Comparison of ENCODE assay signal across 20 cellular contexts in the genomic region with DNA sequence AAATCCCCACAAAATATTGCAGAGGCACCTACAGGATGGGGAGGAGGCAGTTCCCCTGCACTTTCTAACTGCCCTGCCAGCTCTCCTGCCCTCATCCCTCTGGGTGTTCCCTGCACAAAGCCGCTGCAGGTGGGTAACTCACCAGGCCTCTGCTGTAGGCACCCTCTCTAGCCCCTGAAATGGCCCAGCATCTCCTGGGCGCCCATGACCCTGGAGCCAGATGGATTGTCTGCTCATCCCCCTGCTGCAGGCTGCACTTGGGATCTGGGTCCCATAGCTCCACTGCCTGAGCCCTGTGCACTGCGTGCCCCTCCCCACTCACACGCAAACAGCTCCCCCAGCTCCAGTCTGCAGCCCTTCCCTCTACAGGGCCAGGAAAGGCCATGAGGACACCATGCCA.
DNase-seq lines count a peak whose midpoint lies in the region; ATAC-seq, FAIRE-seq and TF ChIP-seq lines count a peak whose summit lies in the region.
"Had no signal": no experiment of that assay in that cellular context is flagged by ENCODE, and none has a peak within 500 bp of the region (broad histone marks: within the 10 kb centered on the region; RNA-seq: fewer than 3 reads in every experiment).

No MANE protein-coding gene starts in this region.

- H3K18ac ChIP-seq in neuronal stem cell (ENCODE audit: low read length) = peak overlapping the region; percentile 36

- H4K8ac ChIP-seq in neuronal stem cell (ENCODE audit: low read depth, low read length) = no peak overlapping the region

- H3K9ac ChIP-seq in astrocyte (ENCODE audit: low read length) (peak overlapping the region; percentile 52), neuronal stem cell (ENCODE audit: low read depth, low read length, poor library complexity) (no peak overlapping the region)

- H3K9me3 ChIP-seq in astrocyte (ENCODE audit: insufficient read depth, low read depth, low read length) (no peaks in the 10 kb centered on the region), neuronal stem cell (replicated peaks in 1 of 2; ENCODE audit: control insufficient read depth in 2 of 2, insufficient read depth in 1 of 2, low read depth in 1 of 2, low read length in 2 of 2) (no peaks in the 10 kb centered on the region), left lung (no peaks in the 10 kb centered on the region)
- H3K9me3 ChIP-seq: Caco-2, HAP-1 had no signal

- no peak overlapping the region for H2BK12ac ChIP-seq in neuronal stem cell (ENCODE audit: low read length)

- intact Hi-C loops in left lung (cut with DNase I) = no loop called here

- no peak overlapping the region for H3K4ac ChIP-seq in neuronal stem cell (ENCODE audit: low read length)

- H3K27ac Mint-ChIP-seq in astrocyte (ENCODE audit: unreplicated experiment) = no peak overlapping the region
- H3K27ac Mint-ChIP-seq: B cell; CD4-positive, CD25-positive, alpha-beta regulatory T cell; CD8-positive, alpha-beta T cell; GM23338; HFFc6 had no signal

- no peak for ATAC-seq in left lung
- ATAC-seq: CD8-positive, alpha-beta T cell; GM23338 had no signal

- H2BK15ac ChIP-seq in neuronal stem cell (ENCODE audit: low read length) = no peak overlapping the region

- H3K36me3 Mint-ChIP-seq in astrocyte (ENCODE audit: low read depth, unreplicated experiment) = no peaks in the 10 kb centered on the region
- H3K36me3 Mint-ChIP-seq: CD4-positive, CD25-positive, alpha-beta regulatory T cell; CD8-positive, alpha-beta T cell had no signal

- TF ChIP-seq CTCF in C4-2B (conservative IDR thresholded peaks at IDR 0.05) = no peak
- TF ChIP-seq CTCF in astrocyte (IDR thresholded peaks at IDR 0.05; ENCODE audit: insufficient read depth, low read depth, low read length) = no peak
- no peak for TF ChIP-seq CTCF in left lung (IDR thresholded peaks at IDR 0.05)

- H2BK5ac ChIP-seq in neuronal stem cell (ENCODE audit: low read length) = no peak overlapping the region

- no CpG with 5 or more reads among the region's 4 CpGs for WGBS in neuronal stem cell (ENCODE audit: extremely low coverage in 2 of 2, insufficient read length in 2 of 2, insufficient replicate concordance in 1 of 2), 2 donors

- H3K27me3 ChIP-seq in astrocyte (ENCODE audit: insufficient read depth, low read length) (peaks cover 3% of the 10 kb centered on the region), neuronal stem cell (ENCODE audit: control insufficient read depth in 3 of 3, insufficient read depth in 3 of 3, low read depth in 1 of 3, low read length in 3 of 3) (peaks cover 0 to 4% (median 0%) of the 10 kb centered on the region in 3 experiments), left lung (peaks cover 0 to 7% of the 10 kb centered on the region in 2 donors)

- H3K4me1 Mint-ChIP-seq in astrocyte (ENCODE audit: low read depth, unreplicated experiment) = peaks cover 2% of the 10 kb centered on the region
- H3K4me1 Mint-ChIP-seq: B cell; CD4-positive, CD25-positive, alpha-beta regulatory T cell had no signal

- H2BK120ac ChIP-seq in neuronal stem cell (ENCODE audit: low read depth, low read length) = no peak overlapping the region

- H2AK5ac ChIP-seq in neuronal stem cell (ENCODE audit: low read depth, low read length) = peak overlapping the region; percentile 17

- no peak overlapping the region for H4K91ac ChIP-seq in neuronal stem cell (ENCODE audit: low read depth, low read length, poor library complexity)

- no peak overlapping the region for H3K4me3 Mint-ChIP-seq in astrocyte (ENCODE audit: unreplicated experiment)
- H3K4me3 Mint-ChIP-seq: B cell; CD4-positive, CD25-positive, alpha-beta regulatory T cell; CD8-positive, alpha-beta T cell; GM23338; HFFc6 had no signal

- no peaks in the 10 kb centered on the region for H4K20me1 ChIP-seq in astrocyte (ENCODE audit: insufficient read depth, low read length)

- no peaks in the 10 kb centered on the region for H3K79me1 ChIP-seq in neuronal stem cell (ENCODE audit: low read depth, low read length)

- peaks cover 42% of the 10 kb centered on the region for H3K27me3 Mint-ChIP-seq in astrocyte (ENCODE audit: low read depth, unreplicated experiment)

- no peak overlapping the region for H3K4me3 ChIP-seq in astrocyte (ENCODE audit: insufficient read depth, low read depth, low read length)
- H3K4me3 ChIP-seq in neuronal stem cell (ENCODE audit: low read length in 2 of 2) = no peak overlapping the region
- no peak overlapping the region for H3K4me3 ChIP-seq in left lung
- H3K4me3 ChIP-seq: GM23338, HAP-1 had no signal

- H3K27ac ChIP-seq in C4-2B (peak overlapping the region; percentile 19), astrocyte (ENCODE audit: low read depth, low read length) (no peak overlapping the region), neuronal stem cell (replicated peaks; ENCODE audit: low read length) (no peak overlapping the region), left lung (no peak overlapping the region)

- H3K4me1 ChIP-seq in astrocyte (ENCODE audit: insufficient read depth, low read length) (peaks cover 37% of the 10 kb centered on the region), neuronal stem cell (ENCODE audit: control insufficient read depth in 2 of 2, insufficient read depth in 1 of 2, low read depth in 1 of 2, low read length in 2 of 2) (peaks cover 0 to 4% of the 10 kb centered on the region in 2 donors), left lung (peaks cover 0 to 7% of the 10 kb centered on the region in 2 donors)
- H3K4me1 ChIP-seq: Caco-2, HAP-1 had no signal

- H3K79me2 ChIP-seq in astrocyte (ENCODE audit: insufficient read depth, low read length) = no peaks in the 10 kb centered on the region

- no peak for FAIRE-seq in astrocyte (lab: Jason Lieb, UNC)
- FAIRE-seq: A204.1, G401.6, GM12892 had no signal

- H3K14ac ChIP-seq in neuronal stem cell (ENCODE audit: low read length) = no peak overlapping the region

- H3K36me3 ChIP-seq in astrocyte (ENCODE audit: insufficient read depth, low read length) (no peaks in the 10 kb centered on the region), neuronal stem cell (replicated peaks in 1 of 2; ENCODE audit: control insufficient read depth in 2 of 2, insufficient read depth in 2 of 2, low read length in 2 of 2) (no peaks in the 10 kb centered on the region), left lung (no peaks in the 10 kb centered on the region)
- H3K36me3 ChIP-seq: HAP-1 had no signal

- peak overlapping the region; percentile 39 for H3K23ac ChIP-seq in neuronal stem cell (ENCODE audit: low read depth, low read length, poor library complexity)

- DNase-seq in astrocyte (ENCODE audit: low read depth) (no peak), neuronal stem cell (ENCODE audit: low spot score) (no peak), NCI-H128 (lab: John Stamatoyannopoulos, UW; ENCODE audit: unreplicated experiment) (no peak), dedifferentiated amniotic fluid mesenchymal stem cell (ENCODE audit: extremely low spot score) (no peak), islet precursor cell (no peak), left lung (no peak)
- DNase-seq: C1 segment of cervical spinal cord; Caco-2; CD4-positive, CD25-positive, alpha-beta regulatory T cell; CD8-positive, alpha-beta T cell; DMS153; DND-41; HFFc6 had no signal

- H2AFZ ChIP-seq in astrocyte (ENCODE audit: low read depth, low read length) (no peak overlapping the region), neuronal stem cell (ENCODE audit: low read length) (no peak overlapping the region)
- H2AFZ ChIP-seq: GM23338 had no signal

- H3K4me2 ChIP-seq in astrocyte (ENCODE audit: low read length) = no peak overlapping the region
- H3K4me2 ChIP-seq in neuronal stem cell (ENCODE audit: insufficient read depth, low read length, poor library complexity, severe bottlenecking) = no peak overlapping the region
- H3K4me2 ChIP-seq: GM23338 had no signal

- no peaks in the 10 kb centered on the region for H3K9me3 Mint-ChIP-seq in astrocyte (ENCODE audit: unreplicated experiment)
- H3K9me3 Mint-ChIP-seq: CD4-positive, CD25-positive, alpha-beta regulatory T cell; CD8-positive, alpha-beta T cell; GM23338; HFFc6 had no signal
